ENCODE assay signal across 1 cellular context in the genomic region with DNA sequence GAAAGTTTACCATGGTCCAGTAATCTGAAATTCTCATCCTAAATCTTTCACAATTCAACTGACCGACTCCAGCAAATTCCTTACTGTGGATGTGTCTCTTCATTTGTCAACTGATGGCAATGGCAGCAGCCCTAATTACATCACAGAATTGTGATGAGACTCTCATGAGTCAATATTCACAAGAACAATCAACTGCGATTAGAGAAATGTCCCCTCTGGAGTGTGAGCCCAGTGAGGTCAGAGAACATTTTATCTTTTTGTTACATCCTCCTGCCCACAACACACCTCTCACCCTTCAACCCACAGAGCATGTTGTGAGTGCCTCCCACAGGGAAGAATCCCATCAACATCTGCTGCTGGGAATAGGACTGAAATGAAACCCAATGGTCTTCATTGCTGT.
TF ChIP-seq lines count a peak whose summit lies in the region.

No MANE protein-coding gene starts in this region.

TF ChIP-seq in H1, 55 proteins besides CTCF, POLR2A, EP300 and RAD21:
- TF ChIP-seq CBX5 (IDR thresholded peaks at IDR 0.05; ENCODE audit: low read depth, low read length) (no peak), TCF12 (IDR thresholded peaks at IDR 0.05; ENCODE audit: low read depth, low read length) (no peak), CTBP2 (IDR thresholded peaks at IDR 0.05; ENCODE audit: borderline replicate concordance, insufficient read depth, insufficient read length, low read length) (no peak), EZH2 (IDR thresholded peaks at IDR 0.05; ENCODE audit: low read depth, low read length, severe bottlenecking) (no peak), GTF2F1 (IDR thresholded peaks at IDR 0.05; ENCODE audit: borderline replicate concordance, low read depth, low read length) (no peak), NANOG (IDR thresholded peaks at IDR 0.05; ENCODE audit: insufficient read depth, low read depth, low read length, poor library complexity, severe bottlenecking) (no peak), SIX5 (IDR thresholded peaks at IDR 0.05; ENCODE audit: low read depth, low read length) (no peak), BRCA1 (IDR thresholded peaks at IDR 0.05; ENCODE audit: low read depth, low read length) (no peak), SP1 (IDR thresholded peaks at IDR 0.05; ENCODE audit: low read depth, low read length) (no peak), ASH2L (IDR thresholded peaks at IDR 0.05; ENCODE audit: low read length) (no peak), ZNF274 (IDR thresholded peaks at IDR 0.05; ENCODE audit: borderline replicate concordance, extremely low read depth, low read length) (no peak)
